In genomic region chr14:96757456-96757855, GRCh38 we compare ENCODE assay signal across 1 cellular context.
TF ChIP-seq lines count a peak whose summit lies in the region.

No MANE protein-coding gene starts in this region.

TF ChIP-seq in K562, 482 proteins besides CTCF, POLR2A, EP300 and RAD21 (continued from another document):
- TF ChIP-seq PKNOX1 (IDR thresholded peaks at IDR 0.05) = peak; percentile 66
